In the genomic region with DNA sequence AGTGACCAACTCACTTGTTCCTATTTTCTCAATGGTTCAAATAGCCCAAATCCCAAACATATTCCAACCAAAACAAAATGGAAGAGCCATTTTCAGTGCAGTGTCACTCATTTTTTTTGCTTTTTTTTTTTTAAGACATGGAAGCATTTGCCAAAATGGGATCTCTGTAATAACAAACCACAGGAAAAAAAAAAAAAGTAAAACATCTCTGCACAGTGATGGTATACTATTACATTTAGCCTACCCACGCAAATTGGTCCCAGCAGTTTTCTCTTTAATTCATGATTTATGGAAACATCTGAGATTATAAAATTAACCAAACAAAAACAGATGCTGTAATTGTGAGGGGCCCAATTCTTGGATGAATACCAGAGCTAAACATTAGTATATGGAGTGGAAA, we compare ENCODE assay signal across 17 cellular contexts.
"Had no signal": no experiment of that assay in that cellular context is flagged by ENCODE, and none has a peak within 500 bp of the region (broad histone marks: within the 10 kb centered on the region; RNA-seq: fewer than 3 reads in every experiment).

No MANE protein-coding gene starts in this region.

- H3K9me3 ChIP-seq: esophagus squamous epithelium, right atrium auricular region, upper lobe of right lung had no signal

- H3K27me3 ChIP-seq: cardiac muscle cell, esophagus squamous epithelium, left lung, right atrium auricular region, upper lobe of right lung had no signal

- H3K4me3 ChIP-seq: cardiac muscle cell, esophagus squamous epithelium, left lung, right atrium auricular region, upper lobe of right lung had no signal

- H3K36me3 ChIP-seq: cardiac muscle cell, esophagus squamous epithelium, left lung, right atrium auricular region, upper lobe of right lung had no signal

- DNase-seq: activated CD4-positive, alpha-beta T cell treated with anti-CD3 and anti-CD28 coated beads, Interleukin-2, amount 50 U/mL, for 4 hours; activated gamma-delta T cell treated with Interleukin-2 at 50 U/mL for 16 hours; dermis blood vessel endothelial cell; effector memory CD4-positive, alpha-beta T cell; esophagus squamous epithelium; hypothalamus; left lung; midbrain; nephron progenitor cell; occipital lobe; stimulated activated CD4-positive, alpha-beta T cell treated with anti-CD3 and anti-CD28 coated beads, Interleukin-15, amount 100 ng/mL, for 24 hours; stimulated activated CD4-positive, alpha-beta T cell treated with anti-CD3 and anti-CD28 coated beads, Interleukin-2, amount 100 ng/mL, for 48 hours; stimulated activated naive CD8-positive, alpha-beta T cell treated with anti-CD3 and anti-CD28 coated beads, Interleukin-15, amount 100 ng/mL, for 72 hours; upper lobe of right lung had no signal

- H3K4me1 ChIP-seq: left lung, upper lobe of right lung had no signal

- H3K27ac ChIP-seq: cardiac muscle cell, esophagus squamous epithelium, left lung, right atrium auricular region, upper lobe of right lung had no signal

- ATAC-seq: activated naive CD4-positive, alpha-beta T cell treated with anti-CD3 and anti-CD28 coated beads, Interleukin-2, amount 50 U/mL, for 72 hours; left lung; stimulated activated naive CD8-positive, alpha-beta T cell treated with anti-CD3 and anti-CD28 coated beads, Interleukin-15, amount 100 ng/mL, for 72 hours; upper lobe of right lung had no signal
